2 cellular contexts compared by ENCODE assay signal in the genomic region with DNA sequence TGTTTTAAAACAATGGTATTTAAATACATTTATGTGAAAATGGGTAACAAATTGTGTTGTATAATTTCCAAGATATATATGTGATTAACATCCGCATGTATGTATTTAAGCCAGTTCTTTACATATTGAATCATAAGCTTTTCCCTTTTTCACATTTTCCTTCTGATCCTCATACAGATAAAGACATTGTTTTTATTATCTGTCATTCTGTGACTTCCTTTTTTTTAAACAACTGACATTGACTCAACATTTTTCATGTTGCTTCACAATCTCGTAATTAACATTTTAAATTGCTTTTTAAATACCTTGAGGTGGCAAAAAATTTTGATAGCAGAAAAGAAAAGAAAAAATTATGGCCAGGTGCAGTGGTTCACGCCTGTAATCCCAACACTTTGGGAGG.
TF ChIP-seq lines count a peak whose summit lies in the region.

No MANE protein-coding gene starts in this region.

TF ChIP-seq in SK-N-SH, 30 proteins besides CTCF, POLR2A, EP300 and RAD21 (continued from another document):
- TF ChIP-seq, protein P1, sequence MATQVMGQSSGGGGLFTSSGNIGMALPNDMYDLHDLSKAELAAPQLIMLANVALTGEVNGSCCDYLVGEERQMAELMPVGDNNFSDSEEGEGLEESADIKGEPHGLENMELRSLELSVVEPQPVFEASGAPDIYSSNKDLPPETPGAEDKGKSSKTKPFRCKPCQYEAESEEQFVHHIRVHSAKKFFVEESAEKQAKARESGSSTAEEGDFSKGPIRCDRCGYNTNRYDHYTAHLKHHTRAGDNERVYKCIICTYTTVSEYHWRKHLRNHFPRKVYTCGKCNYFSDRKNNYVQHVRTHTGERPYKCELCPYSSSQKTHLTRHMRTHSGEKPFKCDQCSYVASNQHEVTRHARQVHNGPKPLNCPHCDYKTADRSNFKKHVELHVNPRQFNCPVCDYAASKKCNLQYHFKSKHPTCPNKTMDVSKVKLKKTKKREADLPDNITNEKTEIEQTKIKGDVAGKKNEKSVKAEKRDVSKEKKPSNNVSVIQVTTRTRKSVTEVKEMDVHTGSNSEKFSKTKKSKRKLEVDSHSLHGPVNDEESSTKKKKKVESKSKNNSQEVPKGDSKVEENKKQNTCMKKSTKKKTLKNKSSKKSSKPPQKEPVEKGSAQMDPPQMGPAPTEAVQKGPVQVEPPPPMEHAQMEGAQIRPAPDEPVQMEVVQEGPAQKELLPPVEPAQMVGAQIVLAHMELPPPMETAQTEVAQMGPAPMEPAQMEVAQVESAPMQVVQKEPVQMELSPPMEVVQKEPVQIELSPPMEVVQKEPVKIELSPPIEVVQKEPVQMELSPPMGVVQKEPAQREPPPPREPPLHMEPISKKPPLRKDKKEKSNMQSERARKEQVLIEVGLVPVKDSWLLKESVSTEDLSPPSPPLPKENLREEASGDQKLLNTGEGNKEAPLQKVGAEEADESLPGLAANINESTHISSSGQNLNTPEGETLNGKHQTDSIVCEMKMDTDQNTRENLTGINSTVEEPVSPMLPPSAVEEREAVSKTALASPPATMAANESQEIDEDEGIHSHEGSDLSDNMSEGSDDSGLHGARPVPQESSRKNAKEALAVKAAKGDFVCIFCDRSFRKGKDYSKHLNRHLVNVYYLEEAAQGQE (IDR thresholded peaks at IDR 0.05; ENCODE audit: low read depth, low read length) = no peak
- no peak for TF ChIP-seq JUND (IDR thresholded peaks at IDR 0.05)
- TF ChIP-seq EZH2phosphoT487 (IDR thresholded peaks at IDR 0.05; ENCODE audit: borderline replicate concordance, low read depth) = no peak
- no peak for TF ChIP-seq RCOR1 (IDR thresholded peaks at IDR 0.05; ENCODE audit: low read length)

TF ChIP-seq in SK-N-SH treated with all-trans-retinoic acid at 6 μM for 48 hours, 23 proteins besides CTCF, POLR2A, EP300 and RAD21 (continued from another document):
- TF ChIP-seq, protein P2, sequence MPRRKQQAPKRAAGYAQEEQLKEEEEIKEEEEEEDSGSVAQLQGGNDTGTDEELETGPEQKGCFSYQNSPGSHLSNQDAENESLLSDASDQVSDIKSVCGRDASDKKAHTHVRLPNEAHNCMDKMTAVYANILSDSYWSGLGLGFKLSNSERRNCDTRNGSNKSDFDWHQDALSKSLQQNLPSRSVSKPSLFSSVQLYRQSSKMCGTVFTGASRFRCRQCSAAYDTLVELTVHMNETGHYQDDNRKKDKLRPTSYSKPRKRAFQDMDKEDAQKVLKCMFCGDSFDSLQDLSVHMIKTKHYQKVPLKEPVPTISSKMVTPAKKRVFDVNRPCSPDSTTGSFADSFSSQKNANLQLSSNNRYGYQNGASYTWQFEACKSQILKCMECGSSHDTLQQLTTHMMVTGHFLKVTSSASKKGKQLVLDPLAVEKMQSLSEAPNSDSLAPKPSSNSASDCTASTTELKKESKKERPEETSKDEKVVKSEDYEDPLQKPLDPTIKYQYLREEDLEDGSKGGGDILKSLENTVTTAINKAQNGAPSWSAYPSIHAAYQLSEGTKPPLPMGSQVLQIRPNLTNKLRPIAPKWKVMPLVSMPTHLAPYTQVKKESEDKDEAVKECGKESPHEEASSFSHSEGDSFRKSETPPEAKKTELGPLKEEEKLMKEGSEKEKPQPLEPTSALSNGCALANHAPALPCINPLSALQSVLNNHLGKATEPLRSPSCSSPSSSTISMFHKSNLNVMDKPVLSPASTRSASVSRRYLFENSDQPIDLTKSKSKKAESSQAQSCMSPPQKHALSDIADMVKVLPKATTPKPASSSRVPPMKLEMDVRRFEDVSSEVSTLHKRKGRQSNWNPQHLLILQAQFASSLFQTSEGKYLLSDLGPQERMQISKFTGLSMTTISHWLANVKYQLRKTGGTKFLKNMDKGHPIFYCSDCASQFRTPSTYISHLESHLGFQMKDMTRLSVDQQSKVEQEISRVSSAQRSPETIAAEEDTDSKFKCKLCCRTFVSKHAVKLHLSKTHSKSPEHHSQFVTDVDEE (CRISPR knock-in tag; IDR thresholded peaks at IDR 0.05) = no peak
- no peak for TF ChIP-seq BACH2 (CRISPR knock-in tag; IDR thresholded peaks at IDR 0.05; ENCODE audit: borderline replicate concordance)
